Comparison of ENCODE assay signal across 27 cellular contexts in the genomic region with DNA sequence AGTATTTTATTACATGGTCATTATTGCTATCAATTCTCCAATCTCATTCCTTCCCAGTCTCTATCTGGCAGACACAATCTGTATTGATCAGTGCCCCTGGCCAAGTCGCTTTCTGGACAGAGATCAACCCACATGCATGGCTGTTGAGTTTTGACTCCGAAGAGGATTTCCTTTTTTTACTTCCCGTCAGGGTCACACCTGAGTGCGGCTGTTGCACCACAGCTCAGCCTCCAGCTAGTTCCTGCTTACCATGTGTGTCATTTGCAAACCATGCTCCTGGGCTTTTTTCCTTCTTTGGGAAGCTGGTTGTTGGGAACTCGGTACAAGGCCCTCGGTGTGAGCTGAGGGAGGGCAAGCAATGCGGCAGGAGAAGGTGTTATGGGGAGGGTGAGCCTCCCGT. TPM values are rescaled to one million over a fixed set of nuclear protein-coding genes. Genes with fewer than 3 reads are reported as not detected.
"Had no signal": no experiment of that assay in that cellular context is flagged by ENCODE, and none has a peak within 500 bp of the region (broad histone marks: within the 10 kb centered on the region; RNA-seq: fewer than 3 reads in every experiment).

No MANE protein-coding gene starts in this region.

- FAIRE-seq: colon had no signal

- H3K4me3 Mint-ChIP-seq: activated CD4-positive, alpha-beta memory T cell treated with anti-CD3 and anti-CD28 coated beads, Interleukin-2, amount 10 ng/mL, durations not matched to agents 7 days and 5 days; activated CD8-positive, alpha-beta memory T cell treated with anti-CD3 and anti-CD28 coated beads, Interleukin-2, amount 10 ng/mL, durations not matched to agents 7 days and 5 days; activated naive CD4-positive, alpha-beta T cell treated with anti-CD3 and anti-CD28 coated beads, Interleukin-2, amount 10 ng/mL, durations not matched to agents 7 days and 5 days; brain; effector memory CD8-positive, alpha-beta T cell; neural crest cell; WTC11 had no signal

- H3K4me3 ChIP-seq: dorsolateral prefrontal cortex, esophagus squamous epithelium, gastrocnemius medialis, mucosa of descending colon, sigmoid colon, thoracic aorta, upper lobe of right lung had no signal

- H3K27ac Mint-ChIP-seq: activated CD4-positive, alpha-beta memory T cell treated with anti-CD3 and anti-CD28 coated beads, Interleukin-2, amount 10 ng/mL, durations not matched to agents 7 days and 5 days; activated CD8-positive, alpha-beta memory T cell treated with anti-CD3 and anti-CD28 coated beads, Interleukin-2, amount 10 ng/mL, durations not matched to agents 7 days and 5 days; activated naive CD4-positive, alpha-beta T cell treated with anti-CD3 and anti-CD28 coated beads, Interleukin-2, amount 10 ng/mL, durations not matched to agents 7 days and 5 days; WTC11 had no signal

- H3K9me3 Mint-ChIP-seq: activated CD4-positive, alpha-beta memory T cell treated with anti-CD3 and anti-CD28 coated beads, Interleukin-2, amount 10 ng/mL, durations not matched to agents 7 days and 5 days; activated naive CD4-positive, alpha-beta T cell treated with anti-CD3 and anti-CD28 coated beads, Interleukin-2, amount 10 ng/mL, durations not matched to agents 7 days and 5 days; effector memory CD8-positive, alpha-beta T cell; WTC11 had no signal

- H3K9me3 ChIP-seq: esophagus squamous epithelium, gastrocnemius medialis, mucosa of descending colon, sigmoid colon, thoracic aorta, upper lobe of right lung had no signal

- H3K27me3 ChIP-seq: esophagus squamous epithelium, gastrocnemius medialis, sigmoid colon, upper lobe of right lung had no signal

- H3K27me3 Mint-ChIP-seq: activated CD4-positive, alpha-beta memory T cell treated with anti-CD3 and anti-CD28 coated beads, Interleukin-2, amount 10 ng/mL, durations not matched to agents 7 days and 5 days; activated CD8-positive, alpha-beta memory T cell treated with anti-CD3 and anti-CD28 coated beads, Interleukin-2, amount 10 ng/mL, durations not matched to agents 7 days and 5 days; activated naive CD4-positive, alpha-beta T cell treated with anti-CD3 and anti-CD28 coated beads, Interleukin-2, amount 10 ng/mL, durations not matched to agents 7 days and 5 days; effector memory CD8-positive, alpha-beta T cell had no signal

- H3K4me1 ChIP-seq: esophagus squamous epithelium, gastrocnemius medialis, sigmoid colon, upper lobe of right lung had no signal

- DNase-seq: activated CD4-positive, alpha-beta memory T cell treated with anti-CD3 and anti-CD28 coated beads, Interleukin-2, amount 10 ng/mL, durations not matched to agents 7 days and 5 days; activated CD8-positive, alpha-beta memory T cell treated with anti-CD3 and anti-CD28 coated beads, Interleukin-2, amount 10 ng/mL, durations not matched to agents 7 days and 5 days; activated effector memory CD4-positive, alpha-beta T cell treated with anti-CD3 and anti-CD28 coated beads, Interleukin-2, amount 50 U/mL, for 16 hours; activated naive CD4-positive, alpha-beta T cell treated with anti-CD3 and anti-CD28 coated beads, Interleukin-2, amount 10 ng/mL, durations not matched to agents 7 days and 5 days; activated T-cell treated with anti-CD3 and anti-CD28 coated beads for 4 hours; anterior cingulate cortex; central memory CD4-positive, alpha-beta T cell; dorsolateral prefrontal cortex; effector memory CD8-positive, alpha-beta T cell; esophagus squamous epithelium; gastrocnemius medialis; head of caudate nucleus; hypothalamus; mesendoderm; mucosa of descending colon; occipital lobe; sigmoid colon; stimulated activated CD4-positive, alpha-beta T cell treated with anti-CD3 and anti-CD28 coated beads, Interleukin-4, amount 100 ng/mL, for 1 hour; stimulated activated naive CD4-positive, alpha-beta T cell treated with Interleukin-2 at 50 U/mL for 16 hours; T1000; upper lobe of right lung had no signal

- H3K27ac ChIP-seq: dorsolateral prefrontal cortex, esophagus squamous epithelium, gastrocnemius medialis, sigmoid colon, thoracic aorta, upper lobe of right lung had no signal

- ATAC-seq: activated CD8-positive, alpha-beta memory T cell treated with anti-CD3 and anti-CD28 coated beads, Interleukin-2, amount 10 ng/mL, durations not matched to agents 7 days and 5 days; effector memory CD8-positive, alpha-beta T cell; gastrocnemius medialis; mucosa of descending colon; upper lobe of right lung; WTC11 had no signal

- H3K4me1 Mint-ChIP-seq: activated CD4-positive, alpha-beta memory T cell treated with anti-CD3 and anti-CD28 coated beads, Interleukin-2, amount 10 ng/mL, durations not matched to agents 7 days and 5 days; brain had no signal

RNA-seq across cellular contexts. Expression of gene ITIH6, which starts 21.1 kb away (rescaled TPM):
- total RNA-seq: activated CD4-positive, alpha-beta memory T cell treated with anti-CD3 and anti-CD28 coated beads, Interleukin-2, amount 10 ng/mL, durations not matched to agents 7 days and 5 days; activated CD8-positive, alpha-beta memory T cell treated with anti-CD3 and anti-CD28 coated beads, Interleukin-2, amount 10 ng/mL, durations not matched to agents 7 days and 5 days; dorsolateral prefrontal cortex; esophagus squamous epithelium; gastrocnemius medialis; mucosa of descending colon; occipital lobe; T-helper 1 cell treated with Interleukin-12 subunit alpha and Interleukin-12 subunit beta and Interleukin-4 antibody, amounts not matched to agents 30 ng/mL and 1 ng/mL, for 36 hours; thoracic aorta; upper lobe of right lung had no signal
- polyA plus RNA-seq: sigmoid colon had no signal
